ENCODE assay signal across 8 cellular contexts in the genomic region with DNA sequence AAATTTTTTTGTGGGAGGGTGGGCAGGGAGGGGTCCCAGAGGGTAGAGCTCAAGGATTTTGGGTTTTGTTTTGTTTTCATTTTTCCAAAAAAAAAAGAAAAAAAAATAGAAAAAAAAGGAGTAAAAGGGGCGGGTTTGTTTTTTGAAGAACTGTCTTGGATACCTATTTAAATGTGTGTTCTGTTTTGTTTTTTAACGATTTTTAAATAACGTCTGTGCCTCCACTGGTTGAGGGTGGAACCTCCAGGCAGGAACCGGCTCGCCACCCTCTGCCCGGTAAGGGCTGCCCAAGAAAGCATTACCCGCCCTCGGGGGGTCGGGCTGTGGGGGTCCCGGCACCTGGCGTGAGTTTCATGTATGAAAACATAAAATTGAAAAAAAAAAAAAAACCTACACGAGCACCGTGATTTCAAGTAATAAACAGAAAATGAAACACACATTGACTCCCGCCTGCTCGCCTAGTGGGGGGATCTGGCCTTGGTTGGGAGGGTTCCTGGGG. TPM values are rescaled to one million over a fixed set of nuclear protein-coding genes. Genes with fewer than 3 reads are reported as not detected.
DNase-seq lines count a peak whose midpoint lies in the region; ATAC-seq and TF ChIP-seq lines count a peak whose summit lies in the region.

No MANE protein-coding gene starts in this region.

- H4K20me1 ChIP-seq in OCI-LY1 (ENCODE audit: insufficient read depth, low read length): no peaks in the 10 kb centered on the region

- no peak overlapping the region for H2BK5ac ChIP-seq in trophoblast cell (ENCODE audit: low read depth, low read length, poor library complexity)

- H2BK12ac ChIP-seq in trophoblast cell (ENCODE audit: low read length): no peak overlapping the region

- H3K4ac ChIP-seq in trophoblast cell (ENCODE audit: low read depth, low read length): no peak overlapping the region

- peaks cover 42% of the 10 kb centered on the region for H3K36me3 ChIP-seq in OCI-LY1 (ENCODE audit: insufficient read depth, low read length)
- H3K36me3 ChIP-seq in ectodermal cell (ENCODE audit: control insufficient read depth, insufficient read depth, low read length): peaks cover 33% of the 10 kb centered on the region
- H3K36me3 ChIP-seq in trophoblast cell (ENCODE audit: control insufficient read depth in 1 of 2, insufficient read depth in 2 of 2, low read length in 2 of 2): peaks cover 42 to 46% of the 10 kb centered on the region in 2 experiments

- H2AFZ ChIP-seq in OCI-LY1 (ENCODE audit: low read length) (no peak overlapping the region), trophoblast cell (ENCODE audit: insufficient read depth, low read length, poor library complexity) (no peak overlapping the region)

- H3K27ac ChIP-seq in OCI-LY1 (ENCODE audit: low read depth, low read length, poor library complexity, severe bottlenecking) (peak overlapping the region; percentile 97), ectodermal cell (ENCODE audit: insufficient read depth, low read depth, low read length, poor library complexity, severe bottlenecking) (peak overlapping the region; percentile 70), trophoblast cell (ENCODE audit: low read depth, low read length) (peak overlapping the region; percentile 58)

- no peak overlapping the region for H3K14ac ChIP-seq in trophoblast cell (ENCODE audit: low read length)

- H3K23ac ChIP-seq in trophoblast cell (ENCODE audit: low read length): no peak overlapping the region

- peak overlapping the region; percentile 86 for H3K4me2 ChIP-seq in OCI-LY1 (ENCODE audit: low read length)
- H3K4me2 ChIP-seq in trophoblast cell (ENCODE audit: low read length): no peak overlapping the region

- peaks cover 5% of the 10 kb centered on the region; the same call in 1 of the 2 replicates for H3F3A ChIP-seq in OCI-LY1 (ENCODE audit: insufficient read depth, low read length)

- peak overlapping the region; percentile 77 for H3K9ac ChIP-seq in OCI-LY1 (ENCODE audit: low read length)
- H3K9ac ChIP-seq in trophoblast cell (ENCODE audit: low read length): no peak overlapping the region

- DNase-seq in G401 (ENCODE audit: low spot score) (peak; percentile 15), trophoblast cell (peak in 1 of 2 donors; percentile 33), GM10266 (ENCODE audit: extremely low spot score) (no peak), ureter (ENCODE audit: low spot score) (no peak)

- no peak overlapping the region for H4K8ac ChIP-seq in trophoblast cell (ENCODE audit: low read depth, low read length)

- H3K4me3 ChIP-seq in OCI-LY1 (ENCODE audit: low read depth, low read length, poor library complexity, severe bottlenecking): peak overlapping the region; percentile 73
- H3K4me3 ChIP-seq in ectodermal cell (ENCODE audit: insufficient read depth, low read depth, low read length): no peak overlapping the region
- no peak overlapping the region for H3K4me3 ChIP-seq in trophoblast cell (ENCODE audit: low read depth, low read length)

- no peak for TF ChIP-seq CTCF in OCI-LY1 (IDR thresholded peaks at IDR 0.05; ENCODE audit: low read length)
- TF ChIP-seq CTCF in GM10266 (IDR thresholded peaks at IDR 0.05; ENCODE audit: control insufficient read depth, insufficient read depth, low read depth, missing control alignments): no peak

- H2AK5ac ChIP-seq in trophoblast cell (ENCODE audit: low read length): no peak overlapping the region

- 72 to 82% methylated on average over 14 to 15 of the region's 15 CpGs for WGBS in ectodermal cell, 2 experiments
- WGBS in trophoblast cell (ENCODE audit: extremely low coverage, insufficient coverage, insufficient read length): 100% methylated on average over 1 of the region's 15 CpGs

- peaks cover 31% of the 10 kb centered on the region for H3K79me1 ChIP-seq in trophoblast cell (ENCODE audit: low read length)

- ATAC-seq in HG03159 (IDR thresholded peaks at IDR 0.05; ENCODE audit: unreplicated experiment) (no peak), GM18907 (IDR thresholded peaks at IDR 0.05; ENCODE audit: unreplicated experiment) (no peak)

- H3K9me2 ChIP-seq in OCI-LY1 (ENCODE audit: low read depth, low read length): no peaks in the 10 kb centered on the region

- H4K91ac ChIP-seq in trophoblast cell (ENCODE audit: low read depth, low read length): no peak overlapping the region

- in situ Hi-C loops in G401 (cut with HindIII; ENCODE audit: low sequenced_read_pairs): no loop called here

- no peak overlapping the region for H2BK120ac ChIP-seq in trophoblast cell (ENCODE audit: insufficient read depth, low read length, poor library complexity)

- H3K18ac ChIP-seq in trophoblast cell (ENCODE audit: low read length): no peak overlapping the region

- H3K9me3 ChIP-seq in OCI-LY1 (ENCODE audit: low read length): no peaks in the 10 kb centered on the region
- H3K9me3 ChIP-seq in ectodermal cell (ENCODE audit: control insufficient read depth, low read length): no peaks in the 10 kb centered on the region
- no peaks in the 10 kb centered on the region for H3K9me3 ChIP-seq in trophoblast cell (ENCODE audit: insufficient read depth, low read depth, low read length)

- H3K79me2 ChIP-seq in OCI-LY1 (ENCODE audit: insufficient read depth, low read length): no peaks in the 10 kb centered on the region
- peaks cover 8% of the 10 kb centered on the region for H3K79me2 ChIP-seq in trophoblast cell (ENCODE audit: control insufficient read depth, insufficient read depth, low read length, poor library complexity)

- H3K27me3 ChIP-seq in OCI-LY1 (ENCODE audit: insufficient read depth, low read length) (no peaks in the 10 kb centered on the region), ectodermal cell (ENCODE audit: control insufficient read depth, insufficient read depth, low read length, poor library complexity, severe bottlenecking) (no peaks in the 10 kb centered on the region), trophoblast cell (ENCODE audit: insufficient read depth, low read length) (no peaks in the 10 kb centered on the region)

- no peak overlapping the region for H4K12ac ChIP-seq in trophoblast cell (ENCODE audit: low read depth, low read length)

- H3K4me1 ChIP-seq in OCI-LY1 (ENCODE audit: insufficient read depth, low read length, severe bottlenecking) (peaks cover 58% of the 10 kb centered on the region), ectodermal cell (ENCODE audit: control insufficient read depth, insufficient read depth, low read length) (peaks cover 58% of the 10 kb centered on the region), trophoblast cell (ENCODE audit: control insufficient read depth in 1 of 2, insufficient read depth in 2 of 2, low read length in 2 of 2) (peaks cover 33 to 42% of the 10 kb centered on the region in 2 experiments)

RNA-seq across cellular contexts. Expression of a gene that starts 10.4 kb away (rescaled TPM):
- total RNA-seq in G401 (2014; rRNA removed; shearing (Covaris generic)): 14.0 and 17.5 TPM in 2 replicates
- 155 TPM for polyA plus RNA-seq in ectodermal cell (2013, experiment 1 of 4)
- polyA plus RNA-seq in ectodermal cell (2013, experiment 2 of 4): 178 TPM
- polyA plus RNA-seq in ectodermal cell (2013, experiment 3 of 4): 116 TPM
- 120 TPM for polyA plus RNA-seq in ectodermal cell (2013, experiment 4 of 4)
- polyA plus RNA-seq in trophoblast cell (2013): 159 and 165 TPM in 2 replicates
- 121 TPM for total RNA-seq in ureter

RNA-seq across cellular contexts. Expression of a gene that starts 10.4 kb away (rescaled TPM):
- total RNA-seq in G401 (2014; rRNA removed; shearing (Covaris generic)): 196 and 215 TPM in 2 replicates
- 532 TPM for polyA plus RNA-seq in ectodermal cell (2013, experiment 1 of 4)
- 509 TPM for polyA plus RNA-seq in ectodermal cell (2013, experiment 2 of 4)
- 334 TPM for polyA plus RNA-seq in ectodermal cell (2013, experiment 3 of 4)
- polyA plus RNA-seq in ectodermal cell (2013, experiment 4 of 4): 373 TPM
- 116 and 120 TPM in 2 replicates for polyA plus RNA-seq in trophoblast cell (2013)
- total RNA-seq in ureter: 524 TPM

RNA-seq across cellular contexts. Expression of a gene that starts 16.6 kb away (rescaled TPM):
- total RNA-seq in G401 (2014; rRNA removed; shearing (Covaris generic)): 37.9 and 45.0 TPM in 2 replicates
- 21.4 TPM for polyA plus RNA-seq in ectodermal cell (2013, experiment 1 of 4)
- polyA plus RNA-seq in ectodermal cell (2013, experiment 2 of 4): 22.6 TPM
- 23.2 TPM for polyA plus RNA-seq in ectodermal cell (2013, experiment 3 of 4)
- 22.3 TPM for polyA plus RNA-seq in ectodermal cell (2013, experiment 4 of 4)
- polyA plus RNA-seq in trophoblast cell (2013): 58.5 and 63.2 TPM in 2 replicates
- total RNA-seq in ureter: 47.5 TPM

RNA-seq across cellular contexts. Expression of a gene that starts 17.2 kb away (rescaled TPM):
- 61.3 and 98.5 TPM in 2 replicates for total RNA-seq in G401 (2014; rRNA removed; shearing (Covaris generic))
- 126 TPM for polyA plus RNA-seq in ectodermal cell (2013, experiment 1 of 4)
- 105 TPM for polyA plus RNA-seq in ectodermal cell (2013, experiment 2 of 4)
- polyA plus RNA-seq in ectodermal cell (2013, experiment 3 of 4): 117 TPM
- polyA plus RNA-seq in ectodermal cell (2013, experiment 4 of 4): 124 TPM
- polyA plus RNA-seq in trophoblast cell (2013): 106 and 107 TPM in 2 replicates
- total RNA-seq in ureter: 144 TPM

RNA-seq across cellular contexts. Expression of a gene that starts 21.0 kb away (rescaled TPM):
- total RNA-seq in G401 (2014; rRNA removed; shearing (Covaris generic)): 3.6 and 5.6 TPM in 2 replicates
- polyA plus RNA-seq in ectodermal cell (2013, experiment 1 of 4): 19.8 TPM
- polyA plus RNA-seq in ectodermal cell (2013, experiment 2 of 4): 16.0 TPM
- 20.8 TPM for polyA plus RNA-seq in ectodermal cell (2013, experiment 3 of 4)
- 21.1 TPM for polyA plus RNA-seq in ectodermal cell (2013, experiment 4 of 4)
- 3.7 and 4.2 TPM in 2 replicates for polyA plus RNA-seq in trophoblast cell (2013)
- 0.73 TPM for total RNA-seq in ureter
